In the genomic region with DNA sequence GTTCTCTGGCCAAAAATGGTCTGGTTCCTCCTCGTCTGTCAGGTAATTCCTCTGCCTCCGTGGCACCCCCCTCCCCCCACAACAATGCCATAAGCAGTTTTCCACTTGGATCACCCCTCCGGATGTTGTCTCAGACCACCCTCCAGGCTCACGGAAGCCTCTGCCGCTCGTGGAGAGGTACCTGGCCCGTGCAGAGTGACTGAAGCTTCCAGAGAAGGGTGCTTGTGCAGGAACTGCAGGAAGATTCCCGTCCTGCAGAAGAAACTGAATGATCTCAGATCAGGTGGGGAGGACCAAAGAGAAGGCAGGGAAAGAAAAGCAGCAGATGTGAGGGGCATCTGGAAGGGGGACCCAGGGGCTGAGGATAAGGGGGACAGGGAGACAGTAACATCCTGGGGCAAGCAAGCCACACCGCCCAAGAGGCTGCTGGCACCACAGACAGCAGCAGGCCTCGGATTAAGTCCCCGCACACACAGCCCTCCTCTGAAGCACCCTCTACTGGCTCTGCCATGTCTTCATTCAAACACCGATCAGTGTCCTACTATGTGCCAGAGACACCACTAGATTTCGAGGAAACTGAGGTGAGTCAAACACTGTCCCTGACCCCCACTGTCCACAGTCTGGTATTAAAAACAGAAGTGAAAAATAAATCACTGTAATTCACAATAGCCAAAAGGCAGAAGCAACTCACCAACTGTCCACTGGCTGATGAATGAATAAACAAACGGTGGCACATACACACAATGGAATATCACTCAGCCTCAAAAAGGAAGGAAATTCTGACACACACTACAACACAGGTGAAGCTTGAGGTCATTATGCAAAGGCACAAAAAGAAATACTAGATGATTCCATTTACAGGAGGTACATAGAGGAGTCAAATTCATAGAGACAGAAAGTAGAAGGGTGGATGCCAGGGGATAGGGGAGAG, we compare ENCODE assay signal across 1 cellular context.
A peak's percentile ranks its signal among the peaks of the same experiment; 100 is the strongest.
TF ChIP-seq lines count a peak whose summit lies in the region.

No MANE protein-coding gene starts in this region.

TF ChIP-seq in HEK293, 187 proteins besides CTCF, POLR2A, EP300 and RAD21 (continued from another document):
- TF ChIP-seq, protein P1, sequence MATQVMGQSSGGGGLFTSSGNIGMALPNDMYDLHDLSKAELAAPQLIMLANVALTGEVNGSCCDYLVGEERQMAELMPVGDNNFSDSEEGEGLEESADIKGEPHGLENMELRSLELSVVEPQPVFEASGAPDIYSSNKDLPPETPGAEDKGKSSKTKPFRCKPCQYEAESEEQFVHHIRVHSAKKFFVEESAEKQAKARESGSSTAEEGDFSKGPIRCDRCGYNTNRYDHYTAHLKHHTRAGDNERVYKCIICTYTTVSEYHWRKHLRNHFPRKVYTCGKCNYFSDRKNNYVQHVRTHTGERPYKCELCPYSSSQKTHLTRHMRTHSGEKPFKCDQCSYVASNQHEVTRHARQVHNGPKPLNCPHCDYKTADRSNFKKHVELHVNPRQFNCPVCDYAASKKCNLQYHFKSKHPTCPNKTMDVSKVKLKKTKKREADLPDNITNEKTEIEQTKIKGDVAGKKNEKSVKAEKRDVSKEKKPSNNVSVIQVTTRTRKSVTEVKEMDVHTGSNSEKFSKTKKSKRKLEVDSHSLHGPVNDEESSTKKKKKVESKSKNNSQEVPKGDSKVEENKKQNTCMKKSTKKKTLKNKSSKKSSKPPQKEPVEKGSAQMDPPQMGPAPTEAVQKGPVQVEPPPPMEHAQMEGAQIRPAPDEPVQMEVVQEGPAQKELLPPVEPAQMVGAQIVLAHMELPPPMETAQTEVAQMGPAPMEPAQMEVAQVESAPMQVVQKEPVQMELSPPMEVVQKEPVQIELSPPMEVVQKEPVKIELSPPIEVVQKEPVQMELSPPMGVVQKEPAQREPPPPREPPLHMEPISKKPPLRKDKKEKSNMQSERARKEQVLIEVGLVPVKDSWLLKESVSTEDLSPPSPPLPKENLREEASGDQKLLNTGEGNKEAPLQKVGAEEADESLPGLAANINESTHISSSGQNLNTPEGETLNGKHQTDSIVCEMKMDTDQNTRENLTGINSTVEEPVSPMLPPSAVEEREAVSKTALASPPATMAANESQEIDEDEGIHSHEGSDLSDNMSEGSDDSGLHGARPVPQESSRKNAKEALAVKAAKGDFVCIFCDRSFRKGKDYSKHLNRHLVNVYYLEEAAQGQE (tag by site-specific recombination; IDR thresholded peaks at IDR 0.05): 0 out of 2 replicates have a peak, but pooled peaks have one; percentile 12
